Comparison of ENCODE assay signal across 25 cellular contexts in genomic region chr19:11190501-11190900, GRCh38. TPM values are rescaled to one million over a fixed set of nuclear protein-coding genes. Genes with fewer than 3 reads are reported as not detected.
DNase-seq lines count a peak whose midpoint lies in the region; ATAC-seq, FAIRE-seq and TF ChIP-seq lines count a peak whose summit lies in the region.
"Had no signal": no experiment of that assay in that cellular context is flagged by ENCODE, and none has a peak within 500 bp of the region (broad histone marks: within the 10 kb centered on the region; RNA-seq: fewer than 3 reads in every experiment).

No MANE protein-coding gene starts in this region.

- no peak for FAIRE-seq in HTR-8/SVneo (lab: Jason Lieb, UNC)

- CTCF ChIA-PET in MCF 10A (lab: Yijun Ruan, JAX) (interaction anchor here (0.6 to 2.1 kb wide), 4 partner anchors 51 to 154 kb away, joined by 3 to 14 read pairs (median 4); partner anchors contain the start of gene DOCK6), mammary epithelial cell (lab: Charles Lee; ENCODE audit: low non-redundant PET) (no interaction called here)

- H3K79me2 ChIP-seq in mammary epithelial cell (ENCODE audit: insufficient read depth, low read length): no peaks in the 10 kb centered on the region

- no peaks in the 10 kb centered on the region for H3K9me3 Mint-ChIP-seq in MCF 10A (ENCODE audit: unreplicated experiment)
- H3K9me3 Mint-ChIP-seq in endothelial cell (ENCODE audit: unreplicated experiment): no peaks in the 10 kb centered on the region
- no peaks in the 10 kb centered on the region for H3K9me3 Mint-ChIP-seq in osteocyte (ENCODE audit: unreplicated experiment)
- H3K9me3 Mint-ChIP-seq: activated naive CD8-positive, alpha-beta T cell treated with anti-CD3 and anti-CD28 coated beads, Interleukin-2, amount 10 ng/mL, durations not matched to agents 7 days and 5 days; CD4-positive, CD25-positive, alpha-beta regulatory T cell; endodermal cell; GM23338; stimulated activated naive CD8-positive, alpha-beta T cell treated with anti-CD3 and anti-CD28 coated beads, Interleukin-15, Interleukin-2, amounts not matched to agents 100 ng/mL and 50 ng/mL, for 24 hours had no signal

- TF ChIP-seq CTCF in MCF 10A (IDR thresholded peaks at IDR 0.05; ENCODE audit: unreplicated experiment): no peak
- TF ChIP-seq CTCF in mammary epithelial cell (conservative IDR thresholded peaks at IDR 0.05 in 1 of 2, IDR thresholded peaks at IDR 0.05 in 1 of 2; ENCODE audit: extremely low read depth in 1 of 2, insufficient read depth in 1 of 2, low read depth in 1 of 2, low read length in 2 of 2): no peak
- TF ChIP-seq CTCF in endothelial cell (IDR thresholded peaks at IDR 0.05; ENCODE audit: unreplicated experiment): no peak
- TF ChIP-seq CTCF in osteocyte (IDR thresholded peaks at IDR 0.05): no peak
- no peak for TF ChIP-seq CTCF in upper lobe of right lung (IDR thresholded peaks at IDR 0.05)

- H3K4me2 ChIP-seq in mammary epithelial cell (ENCODE audit: insufficient read depth, low read depth, low read length): no peak overlapping the region
- H3K4me2 ChIP-seq: GM23338 had no signal

- no peaks in the 10 kb centered on the region for H4K20me1 ChIP-seq in mammary epithelial cell (ENCODE audit: insufficient read depth, low read length)

- ATAC-seq in upper lobe of right lung (no peak), GM21529 (IDR thresholded peaks at IDR 0.05; ENCODE audit: unreplicated experiment) (no peak)

- in situ Hi-C loops in mammary epithelial cell (cut with MboI; ENCODE audit: low sequenced_read_pairs in 2 of 2): no loop called here

- H3K27ac Mint-ChIP-seq in MCF 10A (ENCODE audit: low read depth, unreplicated experiment) (peak overlapping the region; percentile 20), endothelial cell (ENCODE audit: unreplicated experiment) (no peak overlapping the region), osteocyte (ENCODE audit: unreplicated experiment) (peak overlapping the region; percentile 86)
- H3K27ac Mint-ChIP-seq: activated naive CD8-positive, alpha-beta T cell treated with anti-CD3 and anti-CD28 coated beads, Interleukin-2, amount 10 ng/mL, durations not matched to agents 7 days and 5 days; CD4-positive, CD25-positive, alpha-beta regulatory T cell; endodermal cell; GM23338; stimulated activated naive CD8-positive, alpha-beta T cell treated with anti-CD3 and anti-CD28 coated beads, Interleukin-15, Interleukin-2, amounts not matched to agents 100 ng/mL and 50 ng/mL, for 24 hours had no signal

- H3K9ac ChIP-seq in mammary epithelial cell (ENCODE audit: insufficient read depth, low read length): no peak overlapping the region

- H3K36me3 ChIP-seq in mammary epithelial cell (ENCODE audit: insufficient read depth, low read length) (no peaks in the 10 kb centered on the region), upper lobe of right lung (peaks cover 75% of the 10 kb centered on the region)

- H3K27me3 Mint-ChIP-seq in MCF 10A (ENCODE audit: insufficient read depth, unreplicated experiment) (no peaks in the 10 kb centered on the region), endothelial cell (ENCODE audit: unreplicated experiment) (peaks cover 5% of the 10 kb centered on the region), osteocyte (ENCODE audit: unreplicated experiment) (no peaks in the 10 kb centered on the region)
- H3K27me3 Mint-ChIP-seq: activated naive CD8-positive, alpha-beta T cell treated with anti-CD3 and anti-CD28 coated beads, Interleukin-2, amount 10 ng/mL, durations not matched to agents 7 days and 5 days; CD4-positive, CD25-positive, alpha-beta regulatory T cell had no signal

- H3K4me3 ChIP-seq in mammary epithelial cell (replicated peaks in 1 of 3; ENCODE audit: insufficient read depth in 1 of 3, low read depth in 2 of 3, low read length in 3 of 3): no peak overlapping the region
- H3K4me3 ChIP-seq in upper lobe of right lung: no peak overlapping the region
- H3K4me3 ChIP-seq: GM23338 had no signal

- H3K4me1 Mint-ChIP-seq in MCF 10A (ENCODE audit: insufficient read depth, unreplicated experiment) (peaks cover 8% of the 10 kb centered on the region), endothelial cell (ENCODE audit: unreplicated experiment) (peaks cover 1% of the 10 kb centered on the region), osteocyte (ENCODE audit: unreplicated experiment) (peaks cover 71% of the 10 kb centered on the region)

- H3K27me3 ChIP-seq in mammary epithelial cell (ENCODE audit: insufficient read depth, low read length): no peaks in the 10 kb centered on the region
- H3K27me3 ChIP-seq in upper lobe of right lung: no peaks in the 10 kb centered on the region

- DNase-seq in MCF 10A (ENCODE audit: unreplicated experiment): no peak
- DNase-seq in mammary epithelial cell: no peak
- no peak for DNase-seq in endothelial cell (ENCODE audit: low spot score)
- no peak for DNase-seq in osteocyte (ENCODE audit: extremely low spot score, unreplicated experiment)
- no peak for DNase-seq in upper lobe of right lung
- DNase-seq in stimulated activated CD4-positive, alpha-beta T cell treated with anti-CD3 and anti-CD28 coated beads, Interleukin-2, amount 100 ng/mL, for 24 hours: no peak
- no peak for DNase-seq in HTR-8/SVneo (ENCODE audit: insufficient read length, low spot score)
- DNase-seq: 8988T; activated CD4-positive, alpha-beta T cell treated with anti-CD3 and anti-CD28 coated beads, Interleukin-2, amount 50 U/mL, for 4 hours; activated naive CD8-positive, alpha-beta T cell treated with anti-CD3 and anti-CD28 coated beads, Interleukin-2, amount 10 ng/mL, durations not matched to agents 7 days and 5 days; activated T-cell treated with anti-CD3 and anti-CD28 coated beads, Interleukin-2, amount 50 U/mL, for 48 hours; caudate nucleus; CD4-positive, CD25-positive, alpha-beta regulatory T cell; DMS79; endodermal cell; foreskin melanocyte; KG1; NCI-H1417; NCI-H226; occipital lobe; stimulated activated CD4-positive, alpha-beta T cell treated with anti-CD3 and anti-CD28 coated beads, Interleukin-12 subunit alpha, Interleukin-12 subunit beta, amount 100 ng/mL, for 4 hours had no signal

- 88% methylated on average over 8 of the region's 8 CpGs for WGBS in mammary epithelial cell (ENCODE audit: low coverage, missing lambda C conversion rate)

- no peak overlapping the region for H2AFZ ChIP-seq in mammary epithelial cell (ENCODE audit: low read depth, low read length)
- H2AFZ ChIP-seq: GM23338 had no signal

- H3K27ac ChIP-seq in mammary epithelial cell (ENCODE audit: insufficient read depth, low read depth, low read length) (no peak overlapping the region), upper lobe of right lung (peak overlapping the region; percentile 60)
- H3K27ac ChIP-seq: HL-60 had no signal

- H3K36me3 Mint-ChIP-seq in MCF 10A (ENCODE audit: insufficient read depth, unreplicated experiment): peaks cover 70% of the 10 kb centered on the region
- peaks cover 35% of the 10 kb centered on the region for H3K36me3 Mint-ChIP-seq in endothelial cell (ENCODE audit: low read depth, unreplicated experiment)
- peaks cover 37% of the 10 kb centered on the region for H3K36me3 Mint-ChIP-seq in osteocyte (ENCODE audit: unreplicated experiment)
- H3K36me3 Mint-ChIP-seq: activated naive CD8-positive, alpha-beta T cell treated with anti-CD3 and anti-CD28 coated beads, Interleukin-2, amount 10 ng/mL, durations not matched to agents 7 days and 5 days; CD4-positive, CD25-positive, alpha-beta regulatory T cell had no signal

- POLR2A ChIA-PET in MCF 10A (lab: Yijun Ruan, JAX): interaction anchor here (0.7 to 3.4 kb wide), 7 partner anchors 8 to 52 kb away, joined by 3 to 16 read pairs (median 7); partner anchors contain the start of gene SPC24

- peaks cover 12% of the 10 kb centered on the region for H3K4me1 ChIP-seq in mammary epithelial cell (ENCODE audit: insufficient read depth, low read length)
- H3K4me1 ChIP-seq in upper lobe of right lung: peaks cover 61% of the 10 kb centered on the region

- intact Hi-C loops in MCF 10A (cut with micrococcal nuclease) (no loop called here), mammary epithelial cell (cut with micrococcal nuclease) (no loop called here), upper lobe of right lung (cut with DNase I) (no loop called here)

- H3K4me3 Mint-ChIP-seq in MCF 10A (ENCODE audit: unreplicated experiment) (peak overlapping the region; percentile 7), endothelial cell (ENCODE audit: unreplicated experiment) (peak overlapping the region; percentile 47), osteocyte (ENCODE audit: unreplicated experiment) (peak overlapping the region; percentile 56)
- H3K4me3 Mint-ChIP-seq: activated naive CD8-positive, alpha-beta T cell treated with anti-CD3 and anti-CD28 coated beads, Interleukin-2, amount 10 ng/mL, durations not matched to agents 7 days and 5 days; CD4-positive, CD25-positive, alpha-beta regulatory T cell; endodermal cell; GM23338; stimulated activated naive CD8-positive, alpha-beta T cell treated with anti-CD3 and anti-CD28 coated beads, Interleukin-15, Interleukin-2, amounts not matched to agents 100 ng/mL and 50 ng/mL, for 24 hours had no signal

- BruUV-seq in MCF 10A (replicated peaks; lab: Mats Ljungman, UMichigan) (no TSS peak), mammary epithelial cell (replicated peaks; lab: Mats Ljungman, UMichigan) (no TSS peak)

- H3K9me3 ChIP-seq in mammary epithelial cell (replicated peaks; ENCODE audit: insufficient read depth, low read length) (no peaks in the 10 kb centered on the region), upper lobe of right lung (no peaks in the 10 kb centered on the region)

- dilution Hi-C loops in mammary epithelial cell (cut with HindIII; ENCODE audit: low sequenced_read_pairs): no loop called here

RNA-seq across cellular contexts. Expression of gene KANK2, which starts 6.8 kb away (rescaled TPM):
- total RNA-seq in MCF 10A (2022) (25.0 and 29.2 TPM in 2 replicates), mammary epithelial cell (10 to 100 TPM; 18.2 to 19.4 TPM), endothelial cell (ENCODE audit: unreplicated experiment) (103 TPM), osteocyte (386 and 387 TPM in 2 replicates), upper lobe of right lung (268 TPM)
- 14.7 TPM for polyA plus RNA-seq in mammary epithelial cell
- polyA minus RNA-seq in mammary epithelial cell: 34.0 TPM

RNA-seq across cellular contexts. Expression of gene SPC24, which starts 34.9 kb away (rescaled TPM):
- total RNA-seq in MCF 10A (2022): 8.6 and 16.4 TPM in 2 replicates
- total RNA-seq in mammary epithelial cell: 10 to 100 TPM in 1 of 2 donors, 1 to 10 TPM in 1; 2.2 to 35.4 TPM
- polyA plus RNA-seq in mammary epithelial cell: 24.8 TPM
- 23.2 TPM for polyA minus RNA-seq in mammary epithelial cell
- 17.0 TPM for total RNA-seq in endothelial cell (ENCODE audit: unreplicated experiment)
- 11.9 and 13.5 TPM in 2 replicates for total RNA-seq in osteocyte
- total RNA-seq in upper lobe of right lung: 1.1 TPM

RNA-seq across cellular contexts. Expression of gene ANGPTL8, which starts 48.9 kb away (rescaled TPM):
- total RNA-seq in MCF 10A (2022): not detected in 2 replicates
- total RNA-seq in mammary epithelial cell: not detected
- polyA plus RNA-seq in mammary epithelial cell: not detected
- not detected for polyA minus RNA-seq in mammary epithelial cell
- not detected for total RNA-seq in endothelial cell (ENCODE audit: unreplicated experiment)
- total RNA-seq in osteocyte: not detected in 2 replicates
- not detected for total RNA-seq in upper lobe of right lung
- total RNA-seq: activated naive CD8-positive, alpha-beta T cell treated with anti-CD3 and anti-CD28 coated beads, Interleukin-2, amount 10 ng/mL, durations not matched to agents 7 days and 5 days; CD4-positive, CD25-positive, alpha-beta regulatory T cell; endodermal cell; GM23338; occipital lobe had no signal
- polyA plus RNA-seq: CD4-positive, CD25-positive, alpha-beta regulatory T cell; GM23338 had no signal
